In genomic region chr17:40443196-40443987, GRCh38 we compare ENCODE assay signal across 8 cellular contexts. TPM values are rescaled to one million over a fixed set of nuclear protein-coding genes. Genes with fewer than 3 reads are reported as not detected.
A peak's percentile ranks its signal among the peaks of the same experiment; 100 is the strongest.
DNase-seq lines count a peak whose midpoint lies in the region; ATAC-seq and TF ChIP-seq lines count a peak whose summit lies in the region.

Gene IGFBP4 (plus strand): TSS chr17:40443450. CDS start chr17:40443736, 286 bp downstream.

- peaks cover 10% of the 10 kb centered on the region for H3K27me3 Mint-ChIP-seq in endodermal cell (ENCODE audit: insufficient read depth)

- H3K4me1 Mint-ChIP-seq in endodermal cell: peaks cover 22% of the 10 kb centered on the region

- H3K18ac ChIP-seq in mesendoderm (ENCODE audit: low read length): peak within 1 kb of the TSS; percentile 89

- H3K27me3 ChIP-seq in HAP-1 (ENCODE audit: low read depth): no peaks in the 10 kb centered on the region
- H3K27me3 ChIP-seq in endodermal cell (ENCODE audit: control insufficient read depth, insufficient read depth, low read length, poor library complexity, severe bottlenecking): peaks cover 4% of the 10 kb centered on the region
- H3K27me3 ChIP-seq in mesendoderm (ENCODE audit: insufficient read depth, low read length, poor library complexity): no peaks in the 10 kb centered on the region

- H3K9me3 ChIP-seq in HAP-1 (no peaks in the 10 kb centered on the region), endodermal cell (ENCODE audit: control insufficient read depth, low read length) (no peaks in the 10 kb centered on the region)

- H3K4me2 ChIP-seq in mesendoderm (ENCODE audit: low read length): peak within 1 kb of the TSS; percentile 55

- H3K4me3 Mint-ChIP-seq in endodermal cell: peak within 1 kb of the TSS; percentile 67

- in situ Hi-C loops in HAP-1 (cut with MboI; ENCODE audit: low sequenced_read_pairs): no loop called here

- no peaks in the 10 kb centered on the region for H3K9me3 Mint-ChIP-seq in endodermal cell

- H3K56ac ChIP-seq in mesendoderm (ENCODE audit: low read length): peak within 1 kb of the TSS; percentile 92

- no peaks in the 10 kb centered on the region for H3K36me3 Mint-ChIP-seq in endodermal cell (ENCODE audit: low read depth)

- peak within 1 kb of the TSS; percentile 69 for H2BK120ac ChIP-seq in mesendoderm (ENCODE audit: low read depth, low read length)

- H2AK5ac ChIP-seq in mesendoderm (ENCODE audit: low read length): no peak within 1 kb of the TSS

- peak within 1 kb of the TSS; percentile 36 for H3K4me3 ChIP-seq in HAP-1
- H3K4me3 ChIP-seq in endodermal cell (ENCODE audit: low read length): peak within 1 kb of the TSS; percentile 73
- peak within 1 kb of the TSS; percentile 44 for H3K4me3 ChIP-seq in mesendoderm (ENCODE audit: low read length)

- H3K27ac Mint-ChIP-seq in endodermal cell: no peak within 1 kb of the TSS

- H3K79me1 ChIP-seq in mesendoderm (ENCODE audit: low read length): peaks cover 17% of the 10 kb centered on the region

- peaks cover 14% of the 10 kb centered on the region for H3K4me1 ChIP-seq in HAP-1
- H3K4me1 ChIP-seq in endodermal cell (ENCODE audit: control insufficient read depth, insufficient read depth, low read length): peaks cover 4% of the 10 kb centered on the region
- H3K4me1 ChIP-seq in mesendoderm (ENCODE audit: control insufficient read depth, low read depth, low read length): peaks cover 3% of the 10 kb centered on the region

- peak within 1 kb of the TSS; percentile 58 for H2BK5ac ChIP-seq in mesendoderm (ENCODE audit: low read length)

- H3K27ac ChIP-seq in endodermal cell (ENCODE audit: low read depth, low read length) (no peak within 1 kb of the TSS), mesendoderm (ENCODE audit: low read depth, low read length) (peak within 1 kb of the TSS; percentile 53)

- no peak within 1 kb of the TSS for H2BK15ac ChIP-seq in mesendoderm (replicated peaks; ENCODE audit: low read depth)

- H3K79me2 ChIP-seq in mesendoderm (ENCODE audit: control insufficient read depth, insufficient read depth, low read length): peaks cover 17% of the 10 kb centered on the region

- WGBS in endodermal cell (ENCODE audit: insufficient coverage in 1 of 2, insufficient read length in 1 of 2), 2 experiments: 1% methylated on average over 37 to 98 of the region's 98 CpGs
- no CpG with 5 or more reads among the region's 98 CpGs for WGBS in mesendoderm (ENCODE audit: extremely low coverage, insufficient coverage, low lambda C conversion rate)

- H4K5ac ChIP-seq in mesendoderm (ENCODE audit: low read length): no peak within 1 kb of the TSS

- H3K9ac ChIP-seq in endodermal cell (ENCODE audit: extremely low read depth, low read length, poor library complexity, severe bottlenecking) (peak within 1 kb of the TSS; percentile 34), mesendoderm (ENCODE audit: low read length) (peak within 1 kb of the TSS; percentile 85)

- peak within 1 kb of the TSS; percentile 87 for H3K23ac ChIP-seq in mesendoderm (ENCODE audit: low read length)

- DNase-seq in AG09319 (ENCODE audit: extremely low read depth, low read depth): no peak
- DNase-seq in HAP-1 (ENCODE audit: low spot score in 2 of 2): peak; percentile 64 to 88
- DNase-seq in NOMO-1 treated with DMSO at 0.1 percent for 48 hours (lab: John Stamatoyannopoulos, UW; ENCODE audit: unreplicated experiment): peak; percentile 71
- DNase-seq in activated CD8-positive, alpha-beta memory T cell treated with anti-CD3 and anti-CD28 coated beads, Interleukin-2, amount 50 U/mL, for 24 hours (ENCODE audit: extremely low read depth): peak; percentile 32
- peak; percentile 95 for DNase-seq in endodermal cell
- peak; percentile 84 for DNase-seq in mesendoderm
- peak; percentile 36 for DNase-seq in stimulated activated CD8-positive, alpha-beta memory T cell treated with anti-CD3 and anti-CD28 coated beads, Interleukin-15, amount 100 ng/mL, for 24 hours (ENCODE audit: low read depth)

- no peak within 1 kb of the TSS for H4K8ac ChIP-seq in mesendoderm (ENCODE audit: low read depth, low read length)

- TF ChIP-seq CTCF in AG09319 (IDR thresholded peaks at IDR 0.05; ENCODE audit: low read depth, low read length) (peak; percentile 30), endodermal cell (conservative IDR thresholded peaks at IDR 0.05) (peak; percentile 44)

- ATAC-seq in GM18502 (IDR thresholded peaks at IDR 0.05; ENCODE audit: poor library complexity, unreplicated experiment): no peak

- H3K36me3 ChIP-seq in HAP-1 (replicated peaks): no peaks in the 10 kb centered on the region
- H3K36me3 ChIP-seq in endodermal cell (ENCODE audit: control insufficient read depth, insufficient read depth, low read length): no peaks in the 10 kb centered on the region
- no peaks in the 10 kb centered on the region for H3K36me3 ChIP-seq in mesendoderm (ENCODE audit: control insufficient read depth, insufficient read depth, low read length)

- H3K4ac ChIP-seq in mesendoderm (ENCODE audit: low read depth, low read length): peak within 1 kb of the TSS; percentile 74

RNA-seq across cellular contexts. Expression of gene IGFBP4, which starts in this region (rescaled TPM):
- total RNA-seq in endodermal cell: 10 to 100 TPM; 58.3 to 69.0 TPM
- polyA plus RNA-seq in endodermal cell (2013, experiment 1 of 2): 39.9 TPM
- 38.5 TPM for polyA plus RNA-seq in endodermal cell (2013, experiment 2 of 2)
- polyA plus RNA-seq in mesendoderm (2013, experiment 1 of 2): 39.6 TPM
- 39.0 TPM for polyA plus RNA-seq in mesendoderm (2013, experiment 2 of 2)
